In genomic region chr5:126377444-126377843, GRCh38 we compare ENCODE assay signal across 20 cellular contexts.
"Had no signal": no experiment of that assay in that cellular context is flagged by ENCODE, and none has a peak within 500 bp of the region (broad histone marks: within the 10 kb centered on the region; RNA-seq: fewer than 3 reads in every experiment).

No MANE protein-coding gene starts in this region.

- H3K4me1 ChIP-seq: parathyroid adenoma, testis, upper lobe of left lung had no signal

- H3K4me2 ChIP-seq: smooth muscle cell had no signal

- ATAC-seq: activated naive CD4-positive, alpha-beta T cell treated with anti-CD3 and anti-CD28 coated beads, Interleukin-2, amount 50 U/mL, for 72 hours; body of pancreas; gastrocnemius medialis; stimulated activated effector memory CD8-positive, alpha-beta T cell treated with anti-CD3 and anti-CD28 coated beads, Interleukin-12 subunit alpha, Interleukin-12 subunit beta, amount 100 ng/mL, for 72 hours had no signal

- DNase-seq: activated CD4-positive, alpha-beta T cell treated with anti-CD3 and anti-CD28 coated beads for 1 hour; activated gamma-delta T cell; amniotic stem cell; body of pancreas; erythroblast; gastrocnemius medialis; head of caudate nucleus; kidney; naive B cell; right lobe of liver; stimulated activated CD4-positive, alpha-beta T cell treated with anti-CD3 and anti-CD28 coated beads, Interleukin-4, amount 100 ng/mL, for 1 hour; T-helper 2 cell; testis; upper lobe of left lung had no signal

- H3K36me3 ChIP-seq: gastrocnemius medialis, right lobe of liver, upper lobe of left lung had no signal

- H3K79me2 ChIP-seq: parathyroid adenoma had no signal

- H3K4me3 ChIP-seq: body of pancreas, gastrocnemius medialis, right lobe of liver, smooth muscle cell, testis, upper lobe of left lung had no signal

- H2AFZ ChIP-seq: parathyroid adenoma had no signal

- FAIRE-seq: endometrium, kidney had no signal

- H3K9ac ChIP-seq: parathyroid adenoma had no signal

- H3K9me3 ChIP-seq: body of pancreas, gastrocnemius medialis, right lobe of liver, testis had no signal

- H3K27ac ChIP-seq: body of pancreas, gastrocnemius medialis, parathyroid adenoma, right lobe of liver, testis, upper lobe of left lung, VCaP had no signal

- H3K27me3 ChIP-seq: body of pancreas, gastrocnemius medialis, right lobe of liver, testis, upper lobe of left lung had no signal
